In the genomic region with DNA sequence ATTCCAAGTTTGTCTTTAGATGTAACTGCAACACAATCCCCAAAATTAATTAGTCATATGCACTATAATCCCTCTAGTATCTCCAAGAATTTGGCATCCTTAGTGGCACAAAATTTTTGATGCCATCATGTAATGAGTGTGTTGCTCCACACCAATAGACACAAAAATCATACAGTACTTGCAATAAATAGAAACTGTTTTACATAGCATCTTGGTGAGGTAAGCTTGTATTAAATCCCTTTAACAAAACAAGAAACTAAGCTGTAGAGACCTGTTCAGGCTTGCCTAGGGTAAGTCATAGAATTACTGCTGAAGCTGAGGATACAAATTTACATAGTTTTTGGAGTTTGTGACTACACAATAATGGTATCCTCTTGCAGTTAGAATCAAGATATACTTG, we compare ENCODE assay signal across 16 cellular contexts.
DNase-seq lines count a peak whose midpoint lies in the region; ATAC-seq and TF ChIP-seq lines count a peak whose summit lies in the region.
"Had no signal": no experiment of that assay in that cellular context is flagged by ENCODE, and none has a peak within 500 bp of the region (broad histone marks: within the 10 kb centered on the region; RNA-seq: fewer than 3 reads in every experiment).

No MANE protein-coding gene starts in this region.

- in situ Hi-C loops in GM23248 (cut with MboI), result no loop called here

- peak overlapping the region; percentile 14 for H3K4me2 ChIP-seq in GM23248 (ENCODE audit: unreplicated experiment)
- H3K4me2 ChIP-seq: BLaER1 treated with 17β-estradiol and CSF1 and Interleukin-3, amounts not matched to agents 10 nM and 100 nM had no signal

- no peaks in the 10 kb centered on the region for H3K79me2 ChIP-seq in GM23248 (ENCODE audit: insufficient read depth)

- no peaks in the 10 kb centered on the region for H3F3A ChIP-seq in GM23248 (ENCODE audit: insufficient read depth)

- TF ChIP-seq CTCF in fibroblast of villous mesenchyme (IDR thresholded peaks at IDR 0.05; ENCODE audit: insufficient read depth, low read depth, low read length) (no peak), omental fat pad (IDR thresholded peaks at IDR 0.05) (no peak)

- peak; percentile 34 for DNase-seq in AG20443 (ENCODE audit: low spot score)
- peak; percentile 70 for DNase-seq in GM23248
- no peak for DNase-seq in SJCRH30
- DNase-seq in fibroblast of villous mesenchyme (ENCODE audit: low read depth), result peak; percentile 10
- DNase-seq in SK-N-DZ (ENCODE audit: low spot score), result no peak
- no peak for DNase-seq in NCI-H146 (lab: John Stamatoyannopoulos, UW)
- DNase-seq in omental fat pad (ENCODE audit: low spot score), result no peak
- no peak for DNase-seq in NCI-H1048 (lab: John Stamatoyannopoulos, UW)
- DNase-seq: activated CD4-positive, CD25-positive, alpha-beta regulatory T cell; amygdala; effector CD4-positive, alpha-beta T cell; NCI-H2081; stimulated activated CD4-positive, alpha-beta T cell treated with anti-CD3 and anti-CD28 coated beads, Interleukin-1b, Interleukin-23, amount 100 ng/mL, for 48 hours; stimulated activated naive B cell treated with anti-CD40 and anti-IgM and Interleukin-4, amounts not matched to agents 10 μg/mL and 1 μg/mL and 100 μg/mL, for 72 hours had no signal

- H3K4me1 ChIP-seq in GM23248 (ENCODE audit: insufficient read depth) (peaks cover 16% of the 10 kb centered on the region), SJCRH30 (peaks cover 11% of the 10 kb centered on the region)
- H3K4me1 ChIP-seq: BLaER1 treated with 17β-estradiol and CSF1 and Interleukin-3, amounts not matched to agents 10 nM and 100 nM; prostate gland had no signal

- no peaks in the 10 kb centered on the region for H3K36me3 ChIP-seq in GM23248 (ENCODE audit: low read depth)
- no peaks in the 10 kb centered on the region for H3K36me3 ChIP-seq in SJCRH30
- H3K36me3 ChIP-seq: BLaER1 treated with 17β-estradiol and CSF1 and Interleukin-3, amounts not matched to agents 10 nM and 100 nM; prostate gland had no signal

- peak overlapping the region; percentile 62 for H3K27ac ChIP-seq in GM23248
- peak overlapping the region; percentile 7; the same call in 1 of the 2 replicates for H3K27ac ChIP-seq in SJCRH30
- H3K27ac ChIP-seq: BLaER1 treated with 17β-estradiol and CSF1 and Interleukin-3, amounts not matched to agents 10 nM and 100 nM; prostate gland had no signal

- no peak overlapping the region for H3K4me3 ChIP-seq in GM23248
- H3K4me3 ChIP-seq in SJCRH30, result no peak overlapping the region
- no peak overlapping the region for H3K4me3 ChIP-seq in fibroblast of villous mesenchyme (ENCODE audit: low read depth, low read length)
- H3K4me3 ChIP-seq: BLaER1 treated with 17β-estradiol and CSF1 and Interleukin-3, amounts not matched to agents 10 nM and 100 nM; prostate gland had no signal

- H3K27me3 ChIP-seq in GM23248 (replicated peaks; ENCODE audit: insufficient read depth) (no peaks in the 10 kb centered on the region), SJCRH30 (no peaks in the 10 kb centered on the region)
- H3K27me3 ChIP-seq: BLaER1 treated with 17β-estradiol and CSF1 and Interleukin-3, amounts not matched to agents 10 nM and 100 nM had no signal

- H4K20me1 ChIP-seq in GM23248 (ENCODE audit: insufficient read depth), result no peaks in the 10 kb centered on the region
- H4K20me1 ChIP-seq: BLaER1 treated with 17β-estradiol and CSF1 and Interleukin-3, amounts not matched to agents 10 nM and 100 nM had no signal

- H3K9ac ChIP-seq in GM23248, result no peak overlapping the region
- H3K9ac ChIP-seq: BLaER1 treated with 17β-estradiol and CSF1 and Interleukin-3, amounts not matched to agents 10 nM and 100 nM had no signal

- peak overlapping the region; percentile 25; the same call in 1 of the 2 replicates for H2AFZ ChIP-seq in GM23248

- no peaks in the 10 kb centered on the region for H3K9me3 ChIP-seq in GM23248 (ENCODE audit: low read depth)
- no peaks in the 10 kb centered on the region for H3K9me3 ChIP-seq in SJCRH30 (replicated peaks)
- H3K9me3 ChIP-seq: BLaER1 treated with 17β-estradiol and CSF1 and Interleukin-3, amounts not matched to agents 10 nM and 100 nM; prostate gland had no signal

- ATAC-seq in omental fat pad (ENCODE audit: low FRiP score), result no peak
- ATAC-seq: stimulated activated naive B cell treated with anti-CD40 and anti-IgM and Interleukin-4, amounts not matched to agents 10 μg/mL and 1 μg/mL and 100 μg/mL, for 72 hours had no signal

- H3K9me2 ChIP-seq in GM23248 (ENCODE audit: insufficient read depth), result no peaks in the 10 kb centered on the region

Comparison
In these comparisons a context has a peak if more than half of its experiments do, and no peak if none do; other contexts are left out.
1. DNase-seq: peak in AG20443 (single experiment), GM23248 (single experiment) and fibroblast of villous mesenchyme (single experiment); none in SJCRH30 (0 of 2), SK-N-DZ (single experiment), NCI-H146 (single experiment), omental fat pad (single experiment) and NCI-H1048 (single experiment).